Comparison of ENCODE assay signal across 30 cellular contexts in genomic region chr2:60987041-60987440, GRCh38.
"Had no signal": no experiment of that assay in that cellular context is flagged by ENCODE, and none has a peak within 500 bp of the region (broad histone marks: within the 10 kb centered on the region; RNA-seq: fewer than 3 reads in every experiment).

No MANE protein-coding gene starts in this region.

- H3K4me1 ChIP-seq: adrenal gland, body of pancreas, esophagus muscularis mucosa, foreskin keratinocyte, testis, transverse colon had no signal

- ATAC-seq: body of pancreas; foreskin keratinocyte; heart left ventricle; naive thymus-derived CD8-positive, alpha-beta T cell; right cardiac atrium; stimulated activated naive CD8-positive, alpha-beta T cell treated with anti-CD3 and anti-CD28 coated beads, Interleukin-15, Interleukin-2, amounts not matched to agents 100 U/mL and 50 U/mL, for 24 hours had no signal

- H3K4me1 Mint-ChIP-seq: neural crest cell had no signal

- H3K36me3 ChIP-seq: adrenal gland, esophagus muscularis mucosa, transverse colon had no signal

- DNase-seq: activated CD4-positive, alpha-beta T cell treated with anti-CD3 and anti-CD28 coated beads for 4 hours; activated CD4-positive, alpha-beta T cell treated with anti-CD3 and anti-CD28 coated beads, Interleukin-2, amount 50 U/mL, for 4 hours; activated CD8-positive, alpha-beta memory T cell treated with anti-CD3 and anti-CD28 coated beads for 24 hours; activated CD8-positive, alpha-beta memory T cell treated with anti-CD3 and anti-CD28 coated beads, Interleukin-2, amount 50 U/mL, for 4 hours; activated effector memory CD4-positive, alpha-beta T cell treated with anti-CD3 and anti-CD28 coated beads, Interleukin-2, amount 50 U/mL, for 16 hours; activated naive CD4-positive, alpha-beta T cell treated with anti-CD3 and anti-CD28 coated beads for 36 hours; activated naive CD8-positive, alpha-beta T cell treated with anti-CD3 and anti-CD28 coated beads for 36 hours; activated T-cell treated with anti-CD3 and anti-CD28 coated beads, Interleukin-2, amount 50 U/mL, for 1 hour; adrenal gland; aorta; body of pancreas; dermis blood vessel endothelial cell; effector CD4-positive, alpha-beta T cell; foreskin keratinocyte; heart left ventricle; midbrain; naive thymus-derived CD8-positive, alpha-beta T cell; occipital lobe; posterior cingulate gyrus; right cardiac atrium; stimulated activated CD4-positive, alpha-beta T cell treated with anti-CD3 and anti-CD28 coated beads, Interleukin-15, amount 100 ng/mL, for 24 hours; stimulated activated naive CD8-positive, alpha-beta T cell treated with anti-CD3 and anti-CD28 coated beads, Interleukin-15, Interleukin-2, amounts not matched to agents 100 U/mL and 50 U/mL, for 24 hours; testis; transverse colon had no signal

- H3K27ac ChIP-seq: adrenal gland, body of pancreas, esophagus muscularis mucosa, foreskin keratinocyte, heart left ventricle, testis, transverse colon had no signal

- H3K27ac Mint-ChIP-seq: activated naive CD4-positive, alpha-beta T cell treated with anti-CD3 and anti-CD28 coated beads for 36 hours; activated naive CD8-positive, alpha-beta T cell treated with anti-CD3 and anti-CD28 coated beads for 36 hours; activated T-helper 1 cell treated with anti-CD3 and anti-CD28 coated beads, Interleukin-12 subunit alpha, Interleukin-12 subunit beta, Interleukin-2, Interleukin-4 antibody, amounts not matched to agents 30 ng/mL and 10 ng/mL and 1 ng/mL, durations not matched to agents 14 hours and 24 hours and 36 hours; T-helper 2 cell treated with Interferon-gamma antibody and Interleukin-4, amounts not matched to agents 5 μg/mL and 100 μg/mL, for 36 hours had no signal

- H3K4me3 ChIP-seq: adrenal gland, body of pancreas, esophagus muscularis mucosa, heart left ventricle, testis, transverse colon had no signal

- H3K4me3 Mint-ChIP-seq: activated naive CD4-positive, alpha-beta T cell treated with anti-CD3 and anti-CD28 coated beads for 36 hours; activated naive CD8-positive, alpha-beta T cell treated with anti-CD3 and anti-CD28 coated beads for 36 hours; activated T-helper 1 cell treated with anti-CD3 and anti-CD28 coated beads, Interleukin-12 subunit alpha, Interleukin-12 subunit beta, Interleukin-2, Interleukin-4 antibody, amounts not matched to agents 30 ng/mL and 10 ng/mL and 1 ng/mL, durations not matched to agents 14 hours and 24 hours and 36 hours; naive thymus-derived CD8-positive, alpha-beta T cell; neural crest cell; T-helper 2 cell treated with Interferon-gamma antibody and Interleukin-4, amounts not matched to agents 5 μg/mL and 100 μg/mL, for 36 hours had no signal

- H3K9me3 ChIP-seq: adrenal gland, testis had no signal

- H3K27me3 ChIP-seq: adrenal gland, body of pancreas, esophagus muscularis mucosa, foreskin keratinocyte, heart left ventricle, testis, transverse colon had no signal

- FAIRE-seq: colon, urothelium cell line had no signal

- H3K27me3 Mint-ChIP-seq: activated naive CD8-positive, alpha-beta T cell treated with anti-CD3 and anti-CD28 coated beads for 36 hours; naive thymus-derived CD8-positive, alpha-beta T cell had no signal
